Comparison of ENCODE assay signal across 8 cellular contexts in genomic region chr5:154783774-154784460, GRCh38. TPM values are rescaled to one million over a fixed set of nuclear protein-coding genes. Genes with fewer than 3 reads are reported as not detected.
DNase-seq lines count a peak whose midpoint lies in the region; ATAC-seq and TF ChIP-seq lines count a peak whose summit lies in the region.

No MANE protein-coding gene starts in this region.

- H3K4me3 Mint-ChIP-seq in WTC11, result no peak overlapping the region

- H3K4me1 Mint-ChIP-seq in WTC11, result peaks cover 93% of the 10 kb centered on the region

- H3K27ac Mint-ChIP-seq in WTC11, result peak overlapping the region; percentile 91

- POLR2A ChIA-PET in WTC11 (lab: Charles Lee), result interaction anchor here (0.6 to 0.9 kb wide), 2 partner anchors 16 to 114 kb away, joined by 3 read pairs; no protein-coding TSS in a partner anchor

- H3K27ac ChIP-seq in caudate nucleus (ENCODE audit: low read depth, low read length), result no peak overlapping the region

- ATAC-seq in GM18511 (IDR thresholded peaks at IDR 0.05; ENCODE audit: unreplicated experiment) (peak; percentile 49), HG02571 (IDR thresholded peaks at IDR 0.05; ENCODE audit: unreplicated experiment) (peak; percentile 65), WTC11 (peak; percentile 7; the same call in 1 of the 2 replicates)

- no peaks in the 10 kb centered on the region for H3K27me3 Mint-ChIP-seq in WTC11 (ENCODE audit: low read depth)

- no peaks in the 10 kb centered on the region for H3K9me3 Mint-ChIP-seq in WTC11

- DNase-seq in WTC11 (ENCODE audit: low spot score) (no peak), myocyte (ENCODE audit: low read depth) (peak; percentile 15), T1000 (lab: John Stamatoyannopoulos, UW) (no peak), medulla oblongata (ENCODE audit: extremely low spot score) (no peak), caudate nucleus (lab: John Stamatoyannopoulos, UW) (no peak)
- DNase-seq in central memory CD4-positive, alpha-beta T cell, result no peak

- 0 out of 2 replicates have a peak, but pooled peaks cover 4% of the 10 kb centered on the region for H3K36me3 Mint-ChIP-seq in WTC11

- CTCF ChIA-PET in WTC11 (lab: Charles Lee), result interaction anchor here (0.6 to 1.2 kb wide), 3 partner anchors 63 to 152 kb away, joined by 3 to 4 read pairs (median 3); no protein-coding TSS in a partner anchor

- TF ChIP-seq CTCF in WTC11 (IDR thresholded peaks at IDR 0.05), result no peak

TF ChIP-seq in WTC11, 78 proteins besides CTCF, POLR2A, EP300 and RAD21:
- TF ChIP-seq CREB1 (CRISPR knock-in tag; IDR thresholded peaks at IDR 0.05), result no peak
- TF ChIP-seq, protein P1, sequence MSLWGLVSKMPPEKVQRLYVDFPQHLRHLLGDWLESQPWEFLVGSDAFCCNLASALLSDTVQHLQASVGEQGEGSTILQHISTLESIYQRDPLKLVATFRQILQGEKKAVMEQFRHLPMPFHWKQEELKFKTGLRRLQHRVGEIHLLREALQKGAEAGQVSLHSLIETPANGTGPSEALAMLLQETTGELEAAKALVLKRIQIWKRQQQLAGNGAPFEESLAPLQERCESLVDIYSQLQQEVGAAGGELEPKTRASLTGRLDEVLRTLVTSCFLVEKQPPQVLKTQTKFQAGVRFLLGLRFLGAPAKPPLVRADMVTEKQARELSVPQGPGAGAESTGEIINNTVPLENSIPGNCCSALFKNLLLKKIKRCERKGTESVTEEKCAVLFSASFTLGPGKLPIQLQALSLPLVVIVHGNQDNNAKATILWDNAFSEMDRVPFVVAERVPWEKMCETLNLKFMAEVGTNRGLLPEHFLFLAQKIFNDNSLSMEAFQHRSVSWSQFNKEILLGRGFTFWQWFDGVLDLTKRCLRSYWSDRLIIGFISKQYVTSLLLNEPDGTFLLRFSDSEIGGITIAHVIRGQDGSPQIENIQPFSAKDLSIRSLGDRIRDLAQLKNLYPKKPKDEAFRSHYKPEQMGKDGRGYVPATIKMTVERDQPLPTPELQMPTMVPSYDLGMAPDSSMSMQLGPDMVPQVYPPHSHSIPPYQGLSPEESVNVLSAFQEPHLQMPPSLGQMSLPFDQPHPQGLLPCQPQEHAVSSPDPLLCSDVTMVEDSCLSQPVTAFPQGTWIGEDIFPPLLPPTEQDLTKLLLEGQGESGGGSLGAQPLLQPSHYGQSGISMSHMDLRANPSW (CRISPR knock-in tag; conservative IDR thresholded peaks at IDR 0.05; ENCODE audit: low read depth), result no peak
- no peak for TF ChIP-seq ZNF219 (CRISPR knock-in tag; IDR thresholded peaks at IDR 0.05; ENCODE audit: borderline replicate concordance)
- no peak for TF ChIP-seq TP53 (CRISPR knock-in tag; IDR thresholded peaks at IDR 0.05)
- no peak for TF ChIP-seq ZNF425 (CRISPR knock-in tag; conservative IDR thresholded peaks at IDR 0.05)
- TF ChIP-seq ELF4 (CRISPR knock-in tag; IDR thresholded peaks at IDR 0.05; ENCODE audit: low read depth), result no peak
- TF ChIP-seq TEAD1 (CRISPR knock-in tag; IDR thresholded peaks at IDR 0.05), result no peak
- TF ChIP-seq, protein P2, sequence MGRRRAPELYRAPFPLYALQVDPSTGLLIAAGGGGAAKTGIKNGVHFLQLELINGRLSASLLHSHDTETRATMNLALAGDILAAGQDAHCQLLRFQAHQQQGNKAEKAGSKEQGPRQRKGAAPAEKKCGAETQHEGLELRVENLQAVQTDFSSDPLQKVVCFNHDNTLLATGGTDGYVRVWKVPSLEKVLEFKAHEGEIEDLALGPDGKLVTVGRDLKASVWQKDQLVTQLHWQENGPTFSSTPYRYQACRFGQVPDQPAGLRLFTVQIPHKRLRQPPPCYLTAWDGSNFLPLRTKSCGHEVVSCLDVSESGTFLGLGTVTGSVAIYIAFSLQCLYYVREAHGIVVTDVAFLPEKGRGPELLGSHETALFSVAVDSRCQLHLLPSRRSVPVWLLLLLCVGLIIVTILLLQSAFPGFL (CRISPR knock-in tag; IDR thresholded peaks at IDR 0.05; ENCODE audit: borderline replicate concordance), result no peak
- no peak for TF ChIP-seq ZNF512 (CRISPR knock-in tag; IDR thresholded peaks at IDR 0.05; ENCODE audit: borderline replicate concordance)
- no peak for TF ChIP-seq ZNF671 (CRISPR knock-in tag; IDR thresholded peaks at IDR 0.05)
- TF ChIP-seq, protein P3, sequence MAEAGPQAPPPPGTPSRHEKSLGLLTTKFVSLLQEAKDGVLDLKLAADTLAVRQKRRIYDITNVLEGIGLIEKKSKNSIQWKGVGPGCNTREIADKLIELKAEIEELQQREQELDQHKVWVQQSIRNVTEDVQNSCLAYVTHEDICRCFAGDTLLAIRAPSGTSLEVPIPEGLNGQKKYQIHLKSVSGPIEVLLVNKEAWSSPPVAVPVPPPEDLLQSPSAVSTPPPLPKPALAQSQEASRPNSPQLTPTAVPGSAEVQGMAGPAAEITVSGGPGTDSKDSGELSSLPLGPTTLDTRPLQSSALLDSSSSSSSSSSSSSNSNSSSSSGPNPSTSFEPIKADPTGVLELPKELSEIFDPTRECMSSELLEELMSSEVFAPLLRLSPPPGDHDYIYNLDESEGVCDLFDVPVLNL (CRISPR knock-in tag; IDR thresholded peaks at IDR 0.05; ENCODE audit: borderline replicate concordance, low read depth), result no peak
- no peak for TF ChIP-seq PRRX2 (CRISPR knock-in tag; IDR thresholded peaks at IDR 0.05)

RNA-seq across cellular contexts. Expression of gene LARP1, which starts 28.7 kb away (rescaled TPM):
- total RNA-seq in WTC11 (2021), result 360 to 406 TPM (median 378 TPM) in 3 replicates
- total RNA-seq in myocyte, result 85.2 and 96.8 TPM in 2 replicates
- 98.0 TPM for polyA plus RNA-seq in myocyte (2012)

Comparison
In these comparisons a context has a peak if more than half of its experiments do, and no peak if none do; other contexts are left out.
1. ATAC-seq: peak in every context shown above with its lines; median percentile 65 in HG02571; 49 in GM18511; 7 in WTC11.